Comparison of ENCODE assay signal across 8 cellular contexts in genomic region chr12:2691340-2692111, GRCh38.
A peak's percentile ranks its signal among the peaks of the same experiment; 100 is the strongest.
DNase-seq lines count a peak whose midpoint lies in the region; ATAC-seq and TF ChIP-seq lines count a peak whose summit lies in the region.

No MANE protein-coding gene starts in this region.

- no peaks in the 10 kb centered on the region for H3K36me3 Mint-ChIP-seq in T-cell

- TF ChIP-seq EP300 in suprapubic skin (IDR thresholded peaks at IDR 0.05) = no peak

- H3K4me3 Mint-ChIP-seq in T-cell = peak overlapping the region; percentile 90 to 100 (median 93)

- peaks cover 48 to 53% (median 49%) of the 10 kb centered on the region in 3 donors for H3K4me1 Mint-ChIP-seq in T-cell

- H3K4me3 ChIP-seq in mucosa of rectum (ENCODE audit: low read length in 2 of 2) (peak overlapping the region; percentile 64 to 77), suprapubic skin (peak overlapping the region; percentile 56)

- H3K4me1 ChIP-seq in mucosa of rectum (ENCODE audit: control insufficient read depth in 2 of 2, insufficient read depth in 2 of 2, low read length in 2 of 2) (peaks cover 0 to 5% of the 10 kb centered on the region in 2 donors), suprapubic skin (peaks cover 11% of the 10 kb centered on the region)

- TF ChIP-seq CTCF in suprapubic skin (IDR thresholded peaks at IDR 0.05) = no peak

- ATAC-seq in HG03135 (IDR thresholded peaks at IDR 0.05; ENCODE audit: unreplicated experiment) (peak; percentile 69), T-cell (replicated peaks in 1 of 4) (peak; percentile 80 to 84 (median 82))

- peaks cover 0 to 4% of the 10 kb centered on the region in 2 donors for H3K27me3 ChIP-seq in mucosa of rectum (ENCODE audit: control insufficient read depth in 2 of 2, insufficient read depth in 2 of 2, low read length in 2 of 2)
- H3K27me3 ChIP-seq in suprapubic skin = peaks cover 17% of the 10 kb centered on the region

- no peak for TF ChIP-seq POLR2A in suprapubic skin (IDR thresholded peaks at IDR 0.05)

- H3K36me3 ChIP-seq in mucosa of rectum (ENCODE audit: control insufficient read depth in 2 of 2, insufficient read depth in 2 of 2, low read length in 2 of 2) = no peaks in the 10 kb centered on the region
- no peaks in the 10 kb centered on the region for H3K36me3 ChIP-seq in suprapubic skin

- H3K27ac ChIP-seq in mucosa of rectum (ENCODE audit: low read depth in 2 of 2, low read length in 2 of 2) (peak overlapping the region in 1 of 2 donors; percentile 67), suprapubic skin (no peak overlapping the region)

- peak overlapping the region; percentile 94 to 97 for H3K27ac Mint-ChIP-seq in T-cell

- 20% methylated on average over 36 of the region's 63 CpGs for WGBS in suprapubic skin

- CTCF ChIA-PET in T-cell (lab: Charles Lee) = interaction anchor here (0.5 to 1.7 kb wide), 6 partner anchors 8 to 121 kb away, joined by 3 to 5 read pairs (median 4); partner anchors contain the start of gene FKBP4 (in 1 of the 2)

- DNase-seq in NCI-H82 (lab: John Stamatoyannopoulos, UW) (peak; percentile 36), NCI-H82 treated with DMSO at 0.1 percent for 48 hours (lab: John Stamatoyannopoulos, UW; ENCODE audit: unreplicated experiment) (no peak), T-cell (peak in 24 of 34 experiments; percentile 15 to 58 (median 34)), suprapubic skin (ENCODE audit: low spot score in 2 of 2) (no peak), AG20443 (ENCODE audit: low spot score) (no peak)
- DNase-seq in central memory CD4-positive, alpha-beta T cell = peak; percentile 63

- H3K9me3 ChIP-seq in mucosa of rectum (ENCODE audit: control insufficient read depth in 2 of 2, low read length in 2 of 2) (no peaks in the 10 kb centered on the region), suprapubic skin (no peaks in the 10 kb centered on the region)

- POLR2A ChIA-PET in T-cell (lab: Charles Lee) = interaction anchor here in 1 of 2 donors (0.6 to 0.7 kb wide), 2 partner anchors 121 to 976 kb away, joined by 4 to 6 read pairs; no protein-coding TSS in a partner anchor

- H3K9ac ChIP-seq in mucosa of rectum (ENCODE audit: low read depth in 1 of 2, low read length in 2 of 2) = peak overlapping the region; percentile 24 to 65

- H3K27me3 Mint-ChIP-seq in T-cell = peaks cover 0 to 10% of the 10 kb centered on the region in 2 donors

- H3K9me3 Mint-ChIP-seq in T-cell = no peaks in the 10 kb centered on the region

Comparison
In these comparisons a context has a peak if more than half of its experiments do, and no peak if none do; other contexts are left out.
1. DNase-seq: peak in NCI-H82 (single experiment), T-cell (24 of 34) and central memory CD4-positive, alpha-beta T cell (single experiment); none in NCI-H82 treated with DMSO at 0.1 percent for 48 hours (single experiment), suprapubic skin (0 of 2) and AG20443 (single experiment).